Comparison of ENCODE assay signal across 12 cellular contexts in genomic region chr3:129196601-129197000, GRCh38. TPM values are rescaled to one million over a fixed set of nuclear protein-coding genes. Genes with fewer than 3 reads are reported as not detected.
A peak's percentile ranks its signal among the peaks of the same experiment; 100 is the strongest.
DNase-seq lines count a peak whose midpoint lies in the region; ATAC-seq, FAIRE-seq and TF ChIP-seq lines count a peak whose summit lies in the region.
"Had no signal": no experiment of that assay in that cellular context is flagged by ENCODE, and none has a peak within 500 bp of the region (broad histone marks: within the 10 kb centered on the region; RNA-seq: fewer than 3 reads in every experiment).

No MANE protein-coding gene starts in this region.

- no peaks in the 10 kb centered on the region for H4K20me1 ChIP-seq in endothelial cell of umbilical vein (replicated peaks; ENCODE audit: control insufficient read depth, extremely low read depth, insufficient read depth, low read length)

- DNase-seq in left ventricle myocardium inferior (no peak), left ventricle myocardium superior (no peak), endothelial cell of umbilical vein (ENCODE audit: low read depth, low spot score) (no peak), prostate gland (ENCODE audit: low spot score) (no peak), aorta (no peak), GM19239 (ENCODE audit: insufficient read length, low spot score) (no peak), mucosa of descending colon (no peak)
- DNase-seq: activated CD4-positive, alpha-beta T cell treated with anti-CD3 and anti-CD28 coated beads, Interleukin-2, amount 50 U/mL, for 1 hour; DMS 273 treated with DMSO at 0.1 percent for 48 hours had no signal

- H3K27ac ChIP-seq in left ventricle myocardium inferior (replicated peaks) (peak overlapping the region; percentile 92), endothelial cell of umbilical vein (ENCODE audit: insufficient read depth, low read depth, low read length) (peak overlapping the region; percentile 81), prostate gland (peak overlapping the region; percentile 25 to 50), aorta (ENCODE audit: low read depth in 1 of 2, low read length in 2 of 2) (peak overlapping the region; percentile 72 to 80)

- FAIRE-seq in endothelial cell of umbilical vein (lab: Jason Lieb, UNC) (peak; percentile 62), GM19239 (lab: Jason Lieb, UNC) (no peak)

- no peaks in the 10 kb centered on the region for H3K79me2 ChIP-seq in endothelial cell of umbilical vein (ENCODE audit: control insufficient read depth, insufficient read depth, low read length)

- TF ChIP-seq POLR2A in endothelial cell of umbilical vein (IDR thresholded peaks at IDR 0.05; ENCODE audit: low read depth, low read length) = no peak
- no peak for TF ChIP-seq POLR2A in prostate gland (IDR thresholded peaks at IDR 0.05)

- peak overlapping the region; percentile 41 for H3K9ac ChIP-seq in endothelial cell of umbilical vein (replicated peaks; ENCODE audit: extremely low read depth, insufficient read depth, low read length)

- H3K4me3 ChIP-seq in left ventricle myocardium inferior (peak overlapping the region; percentile 36), endothelial cell of umbilical vein (replicated peaks in 1 of 3; ENCODE audit: insufficient read depth in 1 of 3, low read depth in 1 of 3, low read length in 3 of 3) (peak overlapping the region in 1 of 3 experiments; percentile 24), prostate gland (no peak overlapping the region), aorta (ENCODE audit: low read length in 2 of 2) (no peak overlapping the region), mucosa of descending colon (no peak overlapping the region)
- H3K4me3 ChIP-seq: Peyer's patch had no signal

- peaks cover 43% of the 10 kb centered on the region for H3K4me1 ChIP-seq in left ventricle myocardium inferior
- H3K4me1 ChIP-seq in endothelial cell of umbilical vein (ENCODE audit: control insufficient read depth, extremely low read depth, insufficient read depth, low read length) = peaks cover 26% of the 10 kb centered on the region
- H3K4me1 ChIP-seq in prostate gland (replicated peaks) = peaks cover 7% of the 10 kb centered on the region
- no peaks in the 10 kb centered on the region for H3K4me1 ChIP-seq in aorta (ENCODE audit: control insufficient read depth in 1 of 2, insufficient read depth in 2 of 2, low read length in 2 of 2)
- no peaks in the 10 kb centered on the region for H3K4me1 ChIP-seq in mucosa of descending colon (ENCODE audit: low read depth)

- peak overlapping the region; percentile 94 for H2AFZ ChIP-seq in endothelial cell of umbilical vein (ENCODE audit: low read depth, low read length)

- peak overlapping the region; percentile 84 for H3K4me2 ChIP-seq in endothelial cell of umbilical vein (ENCODE audit: insufficient read depth, low read length)

- dilution Hi-C loops in endothelial cell of umbilical vein (cut with MboI; ENCODE audit: extremely low pct_ligation_motif_present, low sequenced_read_pairs) = no loop called here

- ATAC-seq in left ventricle myocardium superior (no peak), aorta (ENCODE audit: low FRiP score) (no peak), HG03469 (IDR thresholded peaks at IDR 0.05; ENCODE audit: unreplicated experiment) (no peak), mucosa of descending colon (no peak)
- ATAC-seq: HCT116 had no signal

- POLR2A ChIA-PET in endothelial cell of umbilical vein (lab: Charles Lee) = interaction anchor here (1.2 kb wide), 1 partner anchor 14 kb away, joined by 7 read pairs; the partner anchor contains the start of gene CNBP

- intact Hi-C loops in left ventricle myocardium inferior (cut with micrococcal nuclease) (no loop called here), left ventricle myocardium superior (cut with micrococcal nuclease) (no loop called here), endothelial cell of umbilical vein (cut with micrococcal nuclease) (loop anchor here (1.0 kb wide), 1 partner anchor 49 kb away; no protein-coding TSS in a partner anchor), prostate gland (cut with DNase I) (no loop called here), aorta (cut with DNase I) (no loop called here), mucosa of descending colon (cut with DNase I, micrococcal nuclease) (no loop called here)

- H3K36me3 ChIP-seq in left ventricle myocardium inferior (no peaks in the 10 kb centered on the region), endothelial cell of umbilical vein (ENCODE audit: control insufficient read depth in 2 of 2, extremely low read depth in 1 of 2, insufficient read depth in 2 of 2, low read length in 2 of 2) (no peaks in the 10 kb centered on the region), prostate gland (no peaks in the 10 kb centered on the region), aorta (ENCODE audit: control insufficient read depth in 1 of 2, insufficient read depth in 2 of 2, low read length in 1 of 2) (no peaks in the 10 kb centered on the region), mucosa of descending colon (ENCODE audit: low read depth) (no peaks in the 10 kb centered on the region)
- H3K36me3 ChIP-seq: Peyer's patch had no signal

- BruUV-seq in endothelial cell of umbilical vein (replicated peaks; lab: Mats Ljungman, UMichigan) = no TSS peak

- 77% methylated on average over 3 of the region's 3 CpGs for WGBS in prostate gland
- WGBS in aorta, 2 donors = 81 to 83% methylated on average over 3 of the region's 3 CpGs

- H3K27me3 ChIP-seq in left ventricle myocardium inferior (ENCODE audit: low read depth) (no peaks in the 10 kb centered on the region), endothelial cell of umbilical vein (ENCODE audit: control insufficient read depth in 2 of 2, insufficient read depth in 2 of 2, low read length in 2 of 2) (no peaks in the 10 kb centered on the region), prostate gland (replicated peaks; ENCODE audit: insufficient read depth) (no peaks in the 10 kb centered on the region), aorta (ENCODE audit: control insufficient read depth in 1 of 2, insufficient read depth in 2 of 2, low read length in 1 of 2) (no peaks in the 10 kb centered on the region)
- H3K27me3 ChIP-seq: Peyer's patch had no signal

- TF ChIP-seq CTCF in left ventricle myocardium inferior (IDR thresholded peaks at IDR 0.05; ENCODE audit: borderline replicate concordance) = no peak
- no peak for TF ChIP-seq CTCF in endothelial cell of umbilical vein (IDR thresholded peaks at IDR 0.05; ENCODE audit: extremely low read depth in 1 of 2, insufficient read depth in 1 of 2, low read depth in 1 of 2, low read length in 2 of 2)
- no peak for TF ChIP-seq CTCF in prostate gland (IDR thresholded peaks at IDR 0.05)
- TF ChIP-seq CTCF in mucosa of descending colon (IDR thresholded peaks at IDR 0.05) = no peak

- no peaks in the 10 kb centered on the region for H3K9me3 ChIP-seq in left ventricle myocardium inferior (replicated peaks)
- H3K9me3 ChIP-seq in endothelial cell of umbilical vein (replicated peaks; ENCODE audit: control insufficient read depth, insufficient read depth, low read length) = no peaks in the 10 kb centered on the region
- no peaks in the 10 kb centered on the region for H3K9me3 ChIP-seq in prostate gland
- H3K9me3 ChIP-seq in aorta (ENCODE audit: control insufficient read depth, low read length) = no peaks in the 10 kb centered on the region
- no peaks in the 10 kb centered on the region for H3K9me3 ChIP-seq in mucosa of descending colon
- H3K9me3 ChIP-seq: Peyer's patch had no signal

- H3K9me1 ChIP-seq in endothelial cell of umbilical vein (replicated peaks; ENCODE audit: control insufficient read depth, extremely low read depth, insufficient read depth, low read length) = no peaks in the 10 kb centered on the region

- CTCF ChIA-PET in endothelial cell of umbilical vein (lab: Charles Lee) = interaction anchor here (1.1 to 4.2 kb wide), 11 partner anchors 8 to 227 kb away, joined by 3 to 38 read pairs (median 8); partner anchors contain the start of gene CNBP

RNA-seq across cellular contexts. Expression of gene CNBP, which starts 12.9 kb away (rescaled TPM):
- total RNA-seq in left ventricle myocardium inferior (490 TPM), left ventricle myocardium superior (531 TPM), endothelial cell of umbilical vein (197 and 205 TPM in 2 replicates), prostate gland (100 to 1,000 TPM; 339 to 523 TPM), aorta (100 to 1,000 TPM; 287 to 306 TPM), mucosa of descending colon (100 to 1,000 TPM; 223 to 353 (median 234) TPM)
- polyA plus RNA-seq in endothelial cell of umbilical vein (152 and 196 TPM in 2 replicates), aorta (100 to 1,000 TPM; 385 to 476 TPM)
- polyA plus RNA-seq in endothelial cell of umbilical vein (2011; cell fraction: cytosol; rRNA removed) = 245 and 261 TPM in 2 replicates
- polyA plus RNA-seq in endothelial cell of umbilical vein (2011; cell fraction: nucleus; rRNA removed) = 110 and 143 TPM in 2 replicates
- polyA plus RNA-seq in endothelial cell of umbilical vein (2012) = 185 and 265 TPM in 2 replicates
- polyA minus RNA-seq in endothelial cell of umbilical vein = 209 and 214 TPM in 2 replicates
- polyA minus RNA-seq in endothelial cell of umbilical vein (2011; cell fraction: cytosol; rRNA and poly(A)+ RNA removed) = 226 TPM
- polyA minus RNA-seq in endothelial cell of umbilical vein (2011; cell fraction: nucleus; rRNA and poly(A)+ RNA removed) = 47.3 and 58.8 TPM in 2 replicates

RNA-seq across cellular contexts. Expression of gene ISY1, which starts 35.7 kb away (rescaled TPM):
- total RNA-seq in left ventricle myocardium inferior (21.3 TPM), left ventricle myocardium superior (25.9 TPM), endothelial cell of umbilical vein (50.6 and 59.4 TPM in 2 replicates), prostate gland (10 to 100 TPM; 22.3 to 29.1 TPM), aorta (10 to 100 TPM; 26.1 to 30.3 TPM), mucosa of descending colon (10 to 100 TPM; 24.2 to 37.5 (median 28.9) TPM)
- polyA plus RNA-seq in endothelial cell of umbilical vein (50.7 and 65.1 TPM in 2 replicates), aorta (10 to 100 TPM; 23.8 to 26.3 TPM)
- polyA plus RNA-seq in endothelial cell of umbilical vein (2011; cell fraction: cytosol; rRNA removed) = 48.7 and 49.6 TPM in 2 replicates
- 16.5 and 18.1 TPM in 2 replicates for polyA plus RNA-seq in endothelial cell of umbilical vein (2011; cell fraction: nucleus; rRNA removed)
- polyA plus RNA-seq in endothelial cell of umbilical vein (2012) = 31.5 and 48.7 TPM in 2 replicates
- 20.0 and 22.6 TPM in 2 replicates for polyA minus RNA-seq in endothelial cell of umbilical vein
- polyA minus RNA-seq in endothelial cell of umbilical vein (2011; cell fraction: cytosol; rRNA and poly(A)+ RNA removed) = 25.5 TPM
- polyA minus RNA-seq in endothelial cell of umbilical vein (2011; cell fraction: nucleus; rRNA and poly(A)+ RNA removed) = 7.5 and 12.3 TPM in 2 replicates

RNA-seq across cellular contexts. Expression of gene COPG1, which starts 52.8 kb away (rescaled TPM):
- 86.1 TPM for total RNA-seq in left ventricle myocardium inferior
- total RNA-seq in left ventricle myocardium superior = 84.1 TPM
- 202 and 203 TPM in 2 replicates for total RNA-seq in endothelial cell of umbilical vein
- polyA plus RNA-seq in endothelial cell of umbilical vein = 112 and 113 TPM in 2 replicates
- polyA plus RNA-seq in endothelial cell of umbilical vein (2011; cell fraction: cytosol; rRNA removed) = 114 and 134 TPM in 2 replicates
- 170 and 176 TPM in 2 replicates for polyA plus RNA-seq in endothelial cell of umbilical vein (2011; cell fraction: nucleus; rRNA removed)
- polyA plus RNA-seq in endothelial cell of umbilical vein (2012) = 166 and 187 TPM in 2 replicates
- 280 and 310 TPM in 2 replicates for polyA minus RNA-seq in endothelial cell of umbilical vein
- 97.3 TPM for polyA minus RNA-seq in endothelial cell of umbilical vein (2011; cell fraction: cytosol; rRNA and poly(A)+ RNA removed)
- polyA minus RNA-seq in endothelial cell of umbilical vein (2011; cell fraction: nucleus; rRNA and poly(A)+ RNA removed) = 127 and 133 TPM in 2 replicates
- 100 to 1,000 TPM; 143 to 220 TPM for total RNA-seq in prostate gland
- 100 to 1,000 TPM; 149 to 155 TPM for total RNA-seq in aorta
- polyA plus RNA-seq in aorta = 10 to 100 TPM; 39.7 to 84.7 TPM
- 100 to 1,000 TPM; 157 to 274 (median 228) TPM for total RNA-seq in mucosa of descending colon

Comparison
In these comparisons a context has a peak if more than half of its experiments do, and no peak if none do; other contexts are left out.
1. H3K27ac ChIP-seq: peak in every context shown above with its lines; median percentile 92 in left ventricle myocardium inferior; 81 in endothelial cell of umbilical vein; 76 in aorta; 38 in prostate gland.